Comparison of ENCODE assay signal across 23 cellular contexts in genomic region chr2:235047171-235048160, GRCh38.
DNase-seq lines count a peak whose midpoint lies in the region; ATAC-seq and TF ChIP-seq lines count a peak whose summit lies in the region.
"Had no signal": no experiment of that assay in that cellular context is flagged by ENCODE, and none has a peak within 500 bp of the region (broad histone marks: within the 10 kb centered on the region; RNA-seq: fewer than 3 reads in every experiment).

No MANE protein-coding gene starts in this region.

- peaks cover 56% of the 10 kb centered on the region for H3K4me1 Mint-ChIP-seq in HFFc6 (ENCODE audit: low read depth)
- H3K4me1 Mint-ChIP-seq in activated T-helper 1 cell treated with anti-CD3 and anti-CD28 coated beads, Interleukin-12 subunit alpha, Interleukin-12 subunit beta, Interleukin-2, Interleukin-4 antibody, amounts not matched to agents 30 ng/mL and 10 ng/mL and 1 ng/mL, durations not matched to agents 14 hours and 24 hours and 36 hours (ENCODE audit: low read depth) = peaks cover 13% of the 10 kb centered on the region
- H3K4me1 Mint-ChIP-seq in CD8-positive, alpha-beta T cell (ENCODE audit: low read depth) = peaks cover 11% of the 10 kb centered on the region
- peaks cover 23% of the 10 kb centered on the region for H3K4me1 Mint-ChIP-seq in stimulated activated effector memory CD8-positive, alpha-beta T cell treated with anti-CD3 and anti-CD28 coated beads, Interleukin-12 subunit alpha, Interleukin-12 subunit beta, amount 100 ng/mL, for 72 hours

- H3K27ac ChIP-seq in body of pancreas (peak overlapping the region; percentile 96 to 99 (median 96)), suprapubic skin (peak overlapping the region; percentile 59)
- H3K27ac ChIP-seq in CD8-positive, alpha-beta T cell (ENCODE audit: low read depth, low read length) = no peak overlapping the region
- H3K27ac ChIP-seq: adrenal gland, cardiac muscle cell, hepatocyte, lower lobe of right lung had no signal

- no peak overlapping the region for H3K4me3 ChIP-seq in body of pancreas
- no peak overlapping the region for H3K4me3 ChIP-seq in suprapubic skin
- H3K4me3 ChIP-seq in CD8-positive, alpha-beta T cell (ENCODE audit: low read depth, low read length) = no peak overlapping the region
- H3K4me3 ChIP-seq: adrenal gland, cardiac muscle cell, dorsolateral prefrontal cortex, GM12878, hepatocyte, lower lobe of right lung had no signal

- H3K9me3 ChIP-seq in body of pancreas (no peaks in the 10 kb centered on the region), suprapubic skin (no peaks in the 10 kb centered on the region)
- H3K9me3 ChIP-seq in CD8-positive, alpha-beta T cell (ENCODE audit: low read length) = no peaks in the 10 kb centered on the region
- H3K9me3 ChIP-seq: adrenal gland, lower lobe of right lung had no signal

- TF ChIP-seq POLR2A in body of pancreas (IDR thresholded peaks at IDR 0.05) (no peak), suprapubic skin (IDR thresholded peaks at IDR 0.05) (no peak)

- no peak for ATAC-seq in body of pancreas
- ATAC-seq in CD8-positive, alpha-beta T cell = no peak
- no peak for ATAC-seq in stimulated activated effector memory CD8-positive, alpha-beta T cell treated with anti-CD3 and anti-CD28 coated beads, Interleukin-12 subunit alpha, Interleukin-12 subunit beta, amount 100 ng/mL, for 72 hours
- ATAC-seq: GM12878, HCT116, lower lobe of right lung had no signal

- H3K36me3 ChIP-seq in body of pancreas (replicated peaks in 1 of 2; ENCODE audit: insufficient read depth in 1 of 2, low read depth in 2 of 2) (peaks cover 6% of the 10 kb centered on the region in 2 donors), suprapubic skin (peaks cover 15% of the 10 kb centered on the region)
- no peaks in the 10 kb centered on the region for H3K36me3 ChIP-seq in CD8-positive, alpha-beta T cell (ENCODE audit: insufficient read depth, low read length)

- TF ChIP-seq CTCF in HFFc6 (IDR thresholded peaks at IDR 0.05) (no peak), body of pancreas (IDR thresholded peaks at IDR 0.05) (no peak), suprapubic skin (IDR thresholded peaks at IDR 0.05) (no peak)
- no peak for TF ChIP-seq CTCF in CD8-positive, alpha-beta T cell (IDR thresholded peaks at IDR 0.05)

- intact Hi-C loops in body of pancreas (cut with DNase I) = no loop called here
- intact Hi-C loops in activated T-helper 1 cell treated with anti-CD3 and anti-CD28 coated beads, Interleukin-12 subunit alpha, Interleukin-12 subunit beta, Interleukin-2, Interleukin-4 antibody, amounts not matched to agents 30 ng/mL and 10 ng/mL and 1 ng/mL, durations not matched to agents 14 hours and 24 hours and 36 hours (cut with micrococcal nuclease) = no loop called here
- intact Hi-C loops in CD8-positive, alpha-beta T cell (cut with DNase I, micrococcal nuclease) = no loop called here

- 0 out of 2 replicates have a peak, but pooled peaks cover 3% of the 10 kb centered on the region for H3K9me3 Mint-ChIP-seq in HFFc6
- no peaks in the 10 kb centered on the region for H3K9me3 Mint-ChIP-seq in activated T-helper 1 cell treated with anti-CD3 and anti-CD28 coated beads, Interleukin-12 subunit alpha, Interleukin-12 subunit beta, Interleukin-2, Interleukin-4 antibody, amounts not matched to agents 30 ng/mL and 10 ng/mL and 1 ng/mL, durations not matched to agents 14 hours and 24 hours and 36 hours
- H3K9me3 Mint-ChIP-seq in CD8-positive, alpha-beta T cell = no peaks in the 10 kb centered on the region
- H3K9me3 Mint-ChIP-seq in stimulated activated effector memory CD8-positive, alpha-beta T cell treated with anti-CD3 and anti-CD28 coated beads, Interleukin-12 subunit alpha, Interleukin-12 subunit beta, amount 100 ng/mL, for 72 hours = no peaks in the 10 kb centered on the region

- peaks cover 64% of the 10 kb centered on the region for H3K36me3 Mint-ChIP-seq in HFFc6 (ENCODE audit: low read depth)
- H3K36me3 Mint-ChIP-seq in activated T-helper 1 cell treated with anti-CD3 and anti-CD28 coated beads, Interleukin-12 subunit alpha, Interleukin-12 subunit beta, Interleukin-2, Interleukin-4 antibody, amounts not matched to agents 30 ng/mL and 10 ng/mL and 1 ng/mL, durations not matched to agents 14 hours and 24 hours and 36 hours (ENCODE audit: low read depth) = no peaks in the 10 kb centered on the region
- no peaks in the 10 kb centered on the region for H3K36me3 Mint-ChIP-seq in CD8-positive, alpha-beta T cell
- no peaks in the 10 kb centered on the region for H3K36me3 Mint-ChIP-seq in stimulated activated effector memory CD8-positive, alpha-beta T cell treated with anti-CD3 and anti-CD28 coated beads, Interleukin-12 subunit alpha, Interleukin-12 subunit beta, amount 100 ng/mL, for 72 hours

- peaks cover 34% of the 10 kb centered on the region for H3K27me3 Mint-ChIP-seq in HFFc6 (ENCODE audit: insufficient read depth)
- peaks cover 9% of the 10 kb centered on the region for H3K27me3 Mint-ChIP-seq in activated T-helper 1 cell treated with anti-CD3 and anti-CD28 coated beads, Interleukin-12 subunit alpha, Interleukin-12 subunit beta, Interleukin-2, Interleukin-4 antibody, amounts not matched to agents 30 ng/mL and 10 ng/mL and 1 ng/mL, durations not matched to agents 14 hours and 24 hours and 36 hours (ENCODE audit: insufficient read depth)
- H3K27me3 Mint-ChIP-seq in CD8-positive, alpha-beta T cell (ENCODE audit: low read depth) = peaks cover 10% of the 10 kb centered on the region

- CTCF ChIA-PET in CD8-positive, alpha-beta T cell (lab: Charles Lee) = no interaction called here

- POLR2A ChIA-PET in CD8-positive, alpha-beta T cell (lab: Charles Lee) = no interaction called here

- H3K27me3 ChIP-seq in body of pancreas (no peaks in the 10 kb centered on the region), suprapubic skin (no peaks in the 10 kb centered on the region)
- H3K27me3 ChIP-seq in CD8-positive, alpha-beta T cell (ENCODE audit: insufficient read depth, low read length) = no peaks in the 10 kb centered on the region
- H3K27me3 ChIP-seq: adrenal gland, cardiac muscle cell, dorsolateral prefrontal cortex, hepatocyte had no signal

- peak overlapping the region; percentile 48 for H3K27ac Mint-ChIP-seq in HFFc6
- no peak overlapping the region for H3K27ac Mint-ChIP-seq in activated T-helper 1 cell treated with anti-CD3 and anti-CD28 coated beads, Interleukin-12 subunit alpha, Interleukin-12 subunit beta, Interleukin-2, Interleukin-4 antibody, amounts not matched to agents 30 ng/mL and 10 ng/mL and 1 ng/mL, durations not matched to agents 14 hours and 24 hours and 36 hours
- no peak overlapping the region for H3K27ac Mint-ChIP-seq in CD8-positive, alpha-beta T cell
- no peak overlapping the region for H3K27ac Mint-ChIP-seq in stimulated activated effector memory CD8-positive, alpha-beta T cell treated with anti-CD3 and anti-CD28 coated beads, Interleukin-12 subunit alpha, Interleukin-12 subunit beta, amount 100 ng/mL, for 72 hours

- H3K4me3 Mint-ChIP-seq in HFFc6 = no peak overlapping the region; the same call in 1 of the 2 replicates
- H3K4me3 Mint-ChIP-seq in activated T-helper 1 cell treated with anti-CD3 and anti-CD28 coated beads, Interleukin-12 subunit alpha, Interleukin-12 subunit beta, Interleukin-2, Interleukin-4 antibody, amounts not matched to agents 30 ng/mL and 10 ng/mL and 1 ng/mL, durations not matched to agents 14 hours and 24 hours and 36 hours = no peak overlapping the region
- no peak overlapping the region for H3K4me3 Mint-ChIP-seq in CD8-positive, alpha-beta T cell
- no peak overlapping the region for H3K4me3 Mint-ChIP-seq in stimulated activated effector memory CD8-positive, alpha-beta T cell treated with anti-CD3 and anti-CD28 coated beads, Interleukin-12 subunit alpha, Interleukin-12 subunit beta, amount 100 ng/mL, for 72 hours

- whole genome bisulfite sequencing in body of pancreas, 2 donors = 85 to 93% methylated on average over 24 of the region's 24 CpGs
- 88% methylated on average over 24 of the region's 24 CpGs for WGBS in suprapubic skin

- DNase-seq in HFFc6 (no peak), body of pancreas (peak in 1 of 4 donors; percentile 9), mesenteric fat pad (ENCODE audit: low spot score) (peak; percentile 64), suprapubic skin (ENCODE audit: low spot score in 2 of 2) (peak in 1 of 2 donors; percentile 50)
- no peak for DNase-seq in activated T-helper 1 cell treated with anti-CD3 and anti-CD28 coated beads, Interleukin-12 subunit alpha, Interleukin-12 subunit beta, Interleukin-2, Interleukin-4 antibody, amounts not matched to agents 30 ng/mL and 10 ng/mL and 1 ng/mL, durations not matched to agents 14 hours and 24 hours and 36 hours (ENCODE audit: low spot score)
- no peak for DNase-seq in CD8-positive, alpha-beta T cell
- DNase-seq in stimulated activated effector memory CD8-positive, alpha-beta T cell treated with anti-CD3 and anti-CD28 coated beads, Interleukin-12 subunit alpha, Interleukin-12 subunit beta, amount 100 ng/mL, for 72 hours (ENCODE audit: low spot score in 2 of 2) = no peak
- DNase-seq: activated CD4-positive, alpha-beta T cell treated with anti-CD3 and anti-CD28 coated beads, Interleukin-2, amount 50 U/mL, for 48 hours; activated CD4-positive, CD25-positive, alpha-beta regulatory T cell; activated gamma-delta T cell treated with Interleukin-2 at 50 U/mL for 16 hours; COR-L47; DND-41; lower lobe of right lung; NCI-H1694; NCI-H2171 treated with DMSO at 0.1 percent for 48 hours; occipital lobe; stimulated activated CD8-positive, alpha-beta memory T cell treated with anti-CD3 and anti-CD28 coated beads, Interleukin-4, amount 100 ng/mL, for 48 hours had no signal

- no peak for TF ChIP-seq EP300 in suprapubic skin (IDR thresholded peaks at IDR 0.05)

- H3K4me1 ChIP-seq in body of pancreas (peaks cover 89% of the 10 kb centered on the region), suprapubic skin (peaks cover 42% of the 10 kb centered on the region)
- H3K4me1 ChIP-seq in CD8-positive, alpha-beta T cell (ENCODE audit: insufficient read depth, low read length) = no peaks in the 10 kb centered on the region
